In genomic region chr2:27746325-27746724, GRCh38 we compare ENCODE assay signal across 1 cellular context.
TF ChIP-seq lines count a peak whose summit lies in the region.

No MANE protein-coding gene starts in this region.

TF ChIP-seq in HepG2, 621 proteins besides CTCF, POLR2A, EP300 and RAD21 (continued from another document and continues in another):
- TF ChIP-seq NFIC (IDR thresholded peaks at IDR 0.05; ENCODE audit: low read length) (peak; percentile 82; the same call in 1 of the 2 replicates), POGK (CRISPR knock-in tag; conservative IDR thresholded peaks at IDR 0.05) (no peak), ZNF138 (CRISPR knock-in tag; IDR thresholded peaks at IDR 0.05; ENCODE audit: low read depth) (no peak), FOXA3 (CRISPR knock-in tag; IDR thresholded peaks at IDR 0.05) (peak; percentile 98), ZNF782 (CRISPR knock-in tag; IDR thresholded peaks at IDR 0.05; ENCODE audit: borderline replicate concordance) (no peak), KDM6A (CRISPR knock-in tag; IDR thresholded peaks at IDR 0.05; ENCODE audit: low read depth) (peak; percentile 94), GABPB1 (CRISPR knock-in tag; IDR thresholded peaks at IDR 0.05) (no peak), ZNF607 (CRISPR knock-in tag; IDR thresholded peaks at IDR 0.05; ENCODE audit: borderline replicate concordance) (no peak), ZIK1 (CRISPR knock-in tag; IDR thresholded peaks at IDR 0.05; ENCODE audit: borderline replicate concordance, low read depth) (no peak), GATAD2A (CRISPR knock-in tag; IDR thresholded peaks at IDR 0.05) (peak; percentile 89), ISL2 (CRISPR knock-in tag; IDR thresholded peaks at IDR 0.05) (peak; percentile 53; the same call in 1 of the 2 replicates), GFI1 (CRISPR knock-in tag; IDR thresholded peaks at IDR 0.05; ENCODE audit: borderline replicate concordance) (peak; percentile 59; the same call in 1 of the 2 replicates), HDAC2 (CRISPR knock-in tag; IDR thresholded peaks at IDR 0.05) (peak; percentile 51), FOXP1 (IDR thresholded peaks at IDR 0.05) (no peak), FOXP1 (CRISPR knock-in tag; IDR thresholded peaks at IDR 0.05) (peak; percentile 89), ZNF646 (CRISPR knock-in tag; IDR thresholded peaks at IDR 0.05) (peak; percentile 63; the same call in 1 of the 2 replicates), MAX (IDR thresholded peaks at IDR 0.05) (0 out of 2 replicates have a peak, but pooled peaks have one; percentile 16), RARA (CRISPR knock-in tag; IDR thresholded peaks at IDR 0.05) (peak; percentile 47; the same call in 1 of the 2 replicates), NR2F2 (IDR thresholded peaks at IDR 0.05; ENCODE audit: borderline replicate concordance, low read depth) (peak; percentile 50; the same call in 1 of the 2 replicates), IRF2 (CRISPR knock-in tag; IDR thresholded peaks at IDR 0.05) (0 out of 2 replicates have a peak, but pooled peaks have one; percentile 33), SOX6 (IDR thresholded peaks at IDR 0.05) (no peak), SOX6 (CRISPR knock-in tag; IDR thresholded peaks at IDR 0.05) (peak; percentile 97), SIX1 (CRISPR knock-in tag; IDR thresholded peaks at IDR 0.05; ENCODE audit: borderline replicate concordance) (peak; percentile 31; the same call in 1 of the 2 replicates), TARDBP (CRISPR knock-in tag; IDR thresholded peaks at IDR 0.05) (0 out of 2 replicates have a peak, but pooled peaks have one; percentile 38), ZNF609 (CRISPR knock-in tag; IDR thresholded peaks at IDR 0.05; ENCODE audit: borderline replicate concordance) (no peak)
- TF ChIP-seq, protein P1, sequence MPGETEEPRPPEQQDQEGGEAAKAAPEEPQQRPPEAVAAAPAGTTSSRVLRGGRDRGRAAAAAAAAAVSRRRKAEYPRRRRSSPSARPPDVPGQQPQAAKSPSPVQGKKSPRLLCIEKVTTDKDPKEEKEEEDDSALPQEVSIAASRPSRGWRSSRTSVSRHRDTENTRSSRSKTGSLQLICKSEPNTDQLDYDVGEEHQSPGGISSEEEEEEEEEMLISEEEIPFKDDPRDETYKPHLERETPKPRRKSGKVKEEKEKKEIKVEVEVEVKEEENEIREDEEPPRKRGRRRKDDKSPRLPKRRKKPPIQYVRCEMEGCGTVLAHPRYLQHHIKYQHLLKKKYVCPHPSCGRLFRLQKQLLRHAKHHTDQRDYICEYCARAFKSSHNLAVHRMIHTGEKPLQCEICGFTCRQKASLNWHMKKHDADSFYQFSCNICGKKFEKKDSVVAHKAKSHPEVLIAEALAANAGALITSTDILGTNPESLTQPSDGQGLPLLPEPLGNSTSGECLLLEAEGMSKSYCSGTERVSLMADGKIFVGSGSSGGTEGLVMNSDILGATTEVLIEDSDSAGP (CRISPR knock-in tag; IDR thresholded peaks at IDR 0.05; ENCODE audit: borderline replicate concordance), result no peak
- TF ChIP-seq, protein P2, sequence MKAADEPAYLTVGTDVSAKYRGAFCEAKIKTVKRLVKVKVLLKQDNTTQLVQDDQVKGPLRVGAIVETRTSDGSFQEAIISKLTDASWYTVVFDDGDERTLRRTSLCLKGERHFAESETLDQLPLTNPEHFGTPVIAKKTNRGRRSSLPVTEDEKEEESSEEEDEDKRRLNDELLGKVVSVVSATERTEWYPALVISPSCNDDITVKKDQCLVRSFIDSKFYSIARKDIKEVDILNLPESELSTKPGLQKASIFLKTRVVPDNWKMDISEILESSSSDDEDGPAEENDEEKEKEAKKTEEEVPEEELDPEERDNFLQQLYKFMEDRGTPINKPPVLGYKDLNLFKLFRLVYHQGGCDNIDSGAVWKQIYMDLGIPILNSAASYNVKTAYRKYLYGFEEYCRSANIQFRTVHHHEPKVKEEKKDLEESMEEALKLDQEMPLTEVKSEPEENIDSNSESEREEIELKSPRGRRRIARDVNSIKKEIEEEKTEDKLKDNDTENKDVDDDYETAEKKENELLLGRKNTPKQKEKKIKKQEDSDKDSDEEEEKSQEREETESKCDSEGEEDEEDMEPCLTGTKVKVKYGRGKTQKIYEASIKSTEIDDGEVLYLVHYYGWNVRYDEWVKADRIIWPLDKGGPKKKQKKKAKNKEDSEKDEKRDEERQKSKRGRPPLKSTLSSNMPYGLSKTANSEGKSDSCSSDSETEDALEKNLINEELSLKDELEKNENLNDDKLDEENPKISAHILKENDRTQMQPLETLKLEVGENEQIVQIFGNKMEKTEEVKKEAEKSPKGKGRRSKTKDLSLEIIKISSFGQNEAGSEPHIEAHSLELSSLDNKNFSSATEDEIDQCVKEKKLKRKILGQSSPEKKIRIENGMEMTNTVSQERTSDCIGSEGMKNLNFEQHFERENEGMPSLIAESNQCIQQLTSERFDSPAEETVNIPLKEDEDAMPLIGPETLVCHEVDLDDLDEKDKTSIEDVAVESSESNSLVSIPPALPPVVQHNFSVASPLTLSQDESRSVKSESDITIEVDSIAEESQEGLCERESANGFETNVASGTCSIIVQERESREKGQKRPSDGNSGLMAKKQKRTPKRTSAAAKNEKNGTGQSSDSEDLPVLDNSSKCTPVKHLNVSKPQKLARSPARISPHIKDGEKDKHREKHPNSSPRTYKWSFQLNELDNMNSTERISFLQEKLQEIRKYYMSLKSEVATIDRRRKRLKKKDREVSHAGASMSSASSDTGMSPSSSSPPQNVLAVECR (CRISPR knock-in tag; IDR thresholded peaks at IDR 0.05; ENCODE audit: borderline replicate concordance), result no peak
- TF ChIP-seq, protein P3, sequence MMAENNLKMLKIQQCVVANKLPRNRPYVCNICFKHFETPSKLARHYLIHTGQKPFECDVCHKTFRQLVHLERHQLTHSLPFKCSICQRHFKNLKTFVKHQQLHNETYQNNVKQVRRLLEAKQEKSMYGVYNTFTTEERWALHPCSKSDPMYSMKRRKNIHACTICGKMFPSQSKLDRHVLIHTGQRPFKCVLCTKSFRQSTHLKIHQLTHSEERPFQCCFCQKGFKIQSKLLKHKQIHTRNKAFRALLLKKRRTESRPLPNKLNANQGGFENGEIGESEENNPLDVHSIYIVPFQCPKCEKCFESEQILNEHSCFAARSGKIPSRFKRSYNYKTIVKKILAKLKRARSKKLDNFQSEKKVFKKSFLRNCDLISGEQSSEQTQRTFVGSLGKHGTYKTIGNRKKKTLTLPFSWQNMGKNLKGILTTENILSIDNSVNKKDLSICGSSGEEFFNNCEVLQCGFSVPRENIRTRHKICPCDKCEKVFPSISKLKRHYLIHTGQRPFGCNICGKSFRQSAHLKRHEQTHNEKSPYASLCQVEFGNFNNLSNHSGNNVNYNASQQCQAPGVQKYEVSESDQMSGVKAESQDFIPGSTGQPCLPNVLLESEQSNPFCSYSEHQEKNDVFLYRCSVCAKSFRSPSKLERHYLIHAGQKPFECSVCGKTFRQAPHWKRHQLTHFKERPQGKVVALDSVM (CRISPR knock-in tag; IDR thresholded peaks at IDR 0.05), result no peak
- TF ChIP-seq, protein P4, sequence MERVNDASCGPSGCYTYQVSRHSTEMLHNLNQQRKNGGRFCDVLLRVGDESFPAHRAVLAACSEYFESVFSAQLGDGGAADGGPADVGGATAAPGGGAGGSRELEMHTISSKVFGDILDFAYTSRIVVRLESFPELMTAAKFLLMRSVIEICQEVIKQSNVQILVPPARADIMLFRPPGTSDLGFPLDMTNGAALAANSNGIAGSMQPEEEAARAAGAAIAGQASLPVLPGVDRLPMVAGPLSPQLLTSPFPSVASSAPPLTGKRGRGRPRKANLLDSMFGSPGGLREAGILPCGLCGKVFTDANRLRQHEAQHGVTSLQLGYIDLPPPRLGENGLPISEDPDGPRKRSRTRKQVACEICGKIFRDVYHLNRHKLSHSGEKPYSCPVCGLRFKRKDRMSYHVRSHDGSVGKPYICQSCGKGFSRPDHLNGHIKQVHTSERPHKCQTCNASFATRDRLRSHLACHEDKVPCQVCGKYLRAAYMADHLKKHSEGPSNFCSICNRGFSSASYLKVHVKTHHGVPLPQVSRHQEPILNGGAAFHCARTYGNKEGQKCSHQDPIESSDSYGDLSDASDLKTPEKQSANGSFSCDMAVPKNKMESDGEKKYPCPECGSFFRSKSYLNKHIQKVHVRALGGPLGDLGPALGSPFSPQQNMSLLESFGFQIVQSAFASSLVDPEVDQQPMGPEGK (CRISPR knock-in tag; IDR thresholded peaks at IDR 0.05), result peak; percentile 24; the same call in 1 of the 2 replicates
